ENCODE assay signal across 2 cellular contexts in genomic region chr10:77527839-77528238, GRCh38.
TF ChIP-seq lines count a peak whose summit lies in the region.

No MANE protein-coding gene starts in this region.

TF ChIP-seq in IMR-90, 13 proteins besides CTCF, POLR2A, EP300 and RAD21:
- TF ChIP-seq NFE2L2 (IDR thresholded peaks at IDR 0.05; ENCODE audit: low read depth, low read length) (no peak), MAFK (IDR thresholded peaks at IDR 0.05; ENCODE audit: low read depth, low read length) (no peak), BHLHE40 (IDR thresholded peaks at IDR 0.05; ENCODE audit: low read depth, low read length) (no peak), FOS (IDR thresholded peaks at IDR 0.05; ENCODE audit: low read depth, low read length) (no peak), CEBPB (IDR thresholded peaks at IDR 0.05; ENCODE audit: low read depth, low read length) (no peak)

TF ChIP-seq in H1, 55 proteins besides CTCF, POLR2A, EP300 and RAD21:
- peak; percentile 73; the same call in 1 of the 2 replicates for TF ChIP-seq KDM1A (IDR thresholded peaks at IDR 0.05; ENCODE audit: borderline replicate concordance, low read length)
- no peak for TF ChIP-seq SP1 (IDR thresholded peaks at IDR 0.05; ENCODE audit: low read depth, low read length)
